23 cellular contexts compared by ENCODE assay signal in the genomic region with DNA sequence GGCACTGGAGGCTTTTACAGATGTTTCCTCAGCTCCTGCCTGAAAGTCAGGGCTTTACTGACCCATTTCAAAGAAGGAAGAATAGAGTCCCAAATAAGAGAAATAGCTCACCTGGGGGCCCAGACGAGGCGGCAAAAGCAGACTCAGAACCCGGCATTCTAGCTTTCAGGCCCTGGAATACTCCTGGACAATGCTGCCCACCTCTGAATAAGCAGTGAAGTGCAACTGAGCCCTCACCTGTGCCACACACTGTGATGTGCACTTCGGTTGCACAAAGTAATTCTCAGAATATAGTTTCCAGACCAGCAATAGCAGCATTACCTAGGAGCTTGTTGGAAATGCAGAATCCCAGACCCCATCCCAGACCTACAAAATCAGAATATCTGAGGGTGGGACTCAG. TPM values are rescaled to one million over a fixed set of nuclear protein-coding genes. Genes with fewer than 3 reads are reported as not detected.
"Had no signal": no experiment of that assay in that cellular context is flagged by ENCODE, and none has a peak within 500 bp of the region (broad histone marks: within the 10 kb centered on the region; RNA-seq: fewer than 3 reads in every experiment).

No MANE protein-coding gene starts in this region.

- H3K27ac ChIP-seq: cardiac muscle cell, heart right ventricle, sigmoid colon, upper lobe of left lung had no signal

- H3K27ac Mint-ChIP-seq: activated CD4-positive, alpha-beta T cell treated with anti-CD3 and anti-CD28 coated beads, Interleukin-2, amount 10 ng/mL, durations not matched to agents 24 days and 14 days; activated CD8-positive, alpha-beta memory T cell treated with anti-CD3 and anti-CD28 coated beads, Interleukin-2, amount 10 ng/mL, durations not matched to agents 7 days and 5 days; activated CD8-positive, alpha-beta T cell treated with anti-CD3 and anti-CD28 coated beads for 36 hours; activated naive CD4-positive, alpha-beta T cell treated with anti-CD3 and anti-CD28 coated beads, Interleukin-2, amount 10 ng/mL, durations not matched to agents 7 days and 5 days; dendritic cell treated with granulocyte-macrophage colony-stimulating factor and Interleukin-4, amounts not matched to agents 40 ng/mL and 50 ng/mL, for 4 days; nephron; T-helper 1 cell treated with Interleukin-12 subunit alpha and Interleukin-12 subunit beta and Interleukin-4 antibody, amounts not matched to agents 30 μg/mL and 1 μg/mL, for 36 hours had no signal

- H3K9me3 Mint-ChIP-seq: activated CD4-positive, alpha-beta T cell treated with anti-CD3 and anti-CD28 coated beads, Interleukin-2, amount 10 ng/mL, durations not matched to agents 24 days and 14 days; activated CD8-positive, alpha-beta T cell treated with anti-CD3 and anti-CD28 coated beads for 36 hours; activated naive CD4-positive, alpha-beta T cell treated with anti-CD3 and anti-CD28 coated beads, Interleukin-2, amount 10 ng/mL, durations not matched to agents 7 days and 5 days; dendritic cell treated with granulocyte-macrophage colony-stimulating factor and Interleukin-4, amounts not matched to agents 40 ng/mL and 50 ng/mL, for 4 days; nephron; T-helper 1 cell treated with Interleukin-12 subunit alpha and Interleukin-12 subunit beta and Interleukin-4 antibody, amounts not matched to agents 30 μg/mL and 1 μg/mL, for 36 hours had no signal

- H3K27me3 ChIP-seq: cardiac muscle cell, sigmoid colon, upper lobe of left lung had no signal

- H3K9me3 ChIP-seq: heart right ventricle, sigmoid colon, upper lobe of left lung had no signal

- H3K4me3 ChIP-seq: cardiac muscle cell, heart right ventricle, sigmoid colon, upper lobe of left lung had no signal

- DNase-seq: activated CD4-positive, alpha-beta T cell treated with anti-CD3 and anti-CD28 coated beads, Interleukin-2, amount 10 ng/mL, durations not matched to agents 24 days and 14 days; activated CD8-positive, alpha-beta memory T cell treated with anti-CD3 and anti-CD28 coated beads, Interleukin-2, amount 10 ng/mL, durations not matched to agents 7 days and 5 days; activated CD8-positive, alpha-beta T cell treated with anti-CD3 and anti-CD28 coated beads for 36 hours; activated effector memory CD4-positive, alpha-beta T cell treated with anti-CD3 and anti-CD28 coated beads, Interleukin-2, amount 50 U/mL, for 16 hours; activated naive CD4-positive, alpha-beta T cell treated with anti-CD3 and anti-CD28 coated beads, Interleukin-2, amount 10 ng/mL, durations not matched to agents 7 days and 5 days; activated T-cell treated with anti-CD3 and anti-CD28 coated beads for 4 hours; effector CD4-positive, alpha-beta T cell; erythroblast; foreskin fibroblast; heart right ventricle; islet precursor cell; left cardiac atrium; mesenchymal stem cell; sigmoid colon; stimulated activated CD4-positive, alpha-beta T cell treated with anti-CD3 and anti-CD28 coated beads, Interleukin-2, amount 100 ng/mL, for 48 hours; stimulated activated CD8-positive, alpha-beta memory T cell treated with anti-CD3 and anti-CD28 coated beads, Interleukin-4, amount 100 ng/mL, for 48 hours; stimulated activated naive CD4-positive, alpha-beta T cell; T1000; upper lobe of left lung had no signal

- H3K36me3 Mint-ChIP-seq: activated CD8-positive, alpha-beta memory T cell treated with anti-CD3 and anti-CD28 coated beads, Interleukin-2, amount 10 ng/mL, durations not matched to agents 7 days and 5 days; activated naive CD4-positive, alpha-beta T cell treated with anti-CD3 and anti-CD28 coated beads, Interleukin-2, amount 10 ng/mL, durations not matched to agents 7 days and 5 days had no signal

- H3K4me1 Mint-ChIP-seq: activated CD4-positive, alpha-beta T cell treated with anti-CD3 and anti-CD28 coated beads, Interleukin-2, amount 10 ng/mL, durations not matched to agents 24 days and 14 days; activated CD8-positive, alpha-beta memory T cell treated with anti-CD3 and anti-CD28 coated beads, Interleukin-2, amount 10 ng/mL, durations not matched to agents 7 days and 5 days; activated naive CD4-positive, alpha-beta T cell treated with anti-CD3 and anti-CD28 coated beads, Interleukin-2, amount 10 ng/mL, durations not matched to agents 7 days and 5 days had no signal

- H3K36me3 ChIP-seq: cardiac muscle cell, heart right ventricle, sigmoid colon, upper lobe of left lung had no signal

- H3K4me1 ChIP-seq: sigmoid colon, upper lobe of left lung had no signal

- ATAC-seq: activated CD8-positive, alpha-beta memory T cell treated with anti-CD3 and anti-CD28 coated beads, Interleukin-2, amount 10 ng/mL, durations not matched to agents 7 days and 5 days; activated CD8-positive, alpha-beta T cell treated with anti-CD3 and anti-CD28 coated beads for 36 hours; left cardiac atrium had no signal

- H3K27me3 Mint-ChIP-seq: activated CD4-positive, alpha-beta T cell treated with anti-CD3 and anti-CD28 coated beads, Interleukin-2, amount 10 ng/mL, durations not matched to agents 24 days and 14 days had no signal

- H3K4me3 Mint-ChIP-seq: activated CD4-positive, alpha-beta T cell treated with anti-CD3 and anti-CD28 coated beads, Interleukin-2, amount 10 ng/mL, durations not matched to agents 24 days and 14 days; activated CD8-positive, alpha-beta memory T cell treated with anti-CD3 and anti-CD28 coated beads, Interleukin-2, amount 10 ng/mL, durations not matched to agents 7 days and 5 days; activated CD8-positive, alpha-beta T cell treated with anti-CD3 and anti-CD28 coated beads for 36 hours; activated naive CD4-positive, alpha-beta T cell treated with anti-CD3 and anti-CD28 coated beads, Interleukin-2, amount 10 ng/mL, durations not matched to agents 7 days and 5 days; dendritic cell treated with granulocyte-macrophage colony-stimulating factor and Interleukin-4, amounts not matched to agents 40 ng/mL and 50 ng/mL, for 4 days; nephron; T-helper 1 cell treated with Interleukin-12 subunit alpha and Interleukin-12 subunit beta and Interleukin-4 antibody, amounts not matched to agents 30 μg/mL and 1 μg/mL, for 36 hours had no signal

RNA-seq across cellular contexts. Expression of a gene that starts 54.6 kb away (rescaled TPM):
- total RNA-seq: activated CD4-positive, alpha-beta T cell treated with anti-CD3 and anti-CD28 coated beads, Interleukin-2, amount 10 ng/mL, durations not matched to agents 24 days and 14 days; activated CD8-positive, alpha-beta memory T cell treated with anti-CD3 and anti-CD28 coated beads, Interleukin-2, amount 10 ng/mL, durations not matched to agents 7 days and 5 days; activated CD8-positive, alpha-beta T cell treated with anti-CD3 and anti-CD28 coated beads for 36 hours had no signal
